8 cellular contexts compared by ENCODE assay signal in genomic region chr7:1054438-1055083, GRCh38. TPM values are rescaled to one million over a fixed set of nuclear protein-coding genes. Genes with fewer than 3 reads are reported as not detected.
DNase-seq lines count a peak whose midpoint lies in the region; ATAC-seq and TF ChIP-seq lines count a peak whose summit lies in the region.
"Had no signal": no experiment of that assay in that cellular context is flagged by ENCODE, and none has a peak within 500 bp of the region (broad histone marks: within the 10 kb centered on the region; RNA-seq: fewer than 3 reads in every experiment).

No MANE protein-coding gene starts in this region.

- H3K27me3 Mint-ChIP-seq in brain = no peaks in the 10 kb centered on the region

- no peak for ATAC-seq in HG02885 (IDR thresholded peaks at IDR 0.05; ENCODE audit: poor library complexity, unreplicated experiment)

- TF ChIP-seq EP300 in stomach (IDR thresholded peaks at IDR 0.05) = no peak

- H3K27ac Mint-ChIP-seq in brain = peak overlapping the region in 4 of 5 experiments; percentile 64 to 89 (median 73)

- no peak for TF ChIP-seq POLR2A in stomach (IDR thresholded peaks at IDR 0.05)

- peak; percentile 68 for DNase-seq in left kidney (ENCODE audit: low read depth, low spot score)
- DNase-seq in stomach = no peak
- DNase-seq in GF-D8 (lab: John Stamatoyannopoulos, UW) = no peak
- no peak for DNase-seq in DMS153 (lab: John Stamatoyannopoulos, UW)
- DNase-seq: NCI-H226 had no signal

- TF ChIP-seq CTCF in HEK293 (tag by site-specific recombination; IDR thresholded peaks at IDR 0.05) (no peak), brain (conservative IDR thresholded peaks at IDR 0.05) (no peak), stomach (IDR thresholded peaks at IDR 0.05) (no peak)

- no peaks in the 10 kb centered on the region for H3K36me3 Mint-ChIP-seq in brain

- POLR2A ChIA-PET in HEK293 (lab: Yijun Ruan, JAX) = interaction anchor here (0.6 kb wide), 1 partner anchor 34 kb away, joined by 4 read pairs; no protein-coding TSS in a partner anchor

- H3K9me3 Mint-ChIP-seq in brain = no peaks in the 10 kb centered on the region

- no peaks in the 10 kb centered on the region for H3K9me3 ChIP-seq in HEK293 (ENCODE audit: control insufficient read depth, insufficient read depth, low read depth, low read length)
- no peaks in the 10 kb centered on the region for H3K9me3 ChIP-seq in stomach

- H3K27me3 ChIP-seq in stomach = no peaks in the 10 kb centered on the region

- intact Hi-C loops in stomach (cut with DNase I; ENCODE audit: low total_unique reads) = no loop called here

- no peak overlapping the region for H3K4me3 ChIP-seq in HEK293 (ENCODE audit: low read depth, low read length)
- H3K4me3 ChIP-seq in stomach = peak overlapping the region; percentile 28 to 55 (median 31)

- H3K36me3 ChIP-seq in HEK293 (ENCODE audit: control insufficient read depth in 2 of 2, insufficient read depth in 1 of 2, low read length in 2 of 2) (peaks cover 0 to 7% of the 10 kb centered on the region in 2 experiments; a peak in 1 of 3 replicates), stomach (peaks cover 0 to 13% (median 12%) of the 10 kb centered on the region in 4 donors)

- peaks cover 62% of the 10 kb centered on the region for H3K4me1 Mint-ChIP-seq in brain

- peak overlapping the region in 3 of 5 experiments; percentile 18 to 53 (median 43) for H3K4me3 Mint-ChIP-seq in brain

- H3K27ac ChIP-seq in HEK293 (ENCODE audit: extremely low read depth, low read depth, low read length) = no peak overlapping the region
- H3K27ac ChIP-seq in stomach = peak overlapping the region; percentile 68 to 93 (median 77)

- CTCF ChIA-PET in HEK293 (lab: Yijun Ruan, JAX) = interaction anchor here (0.8 to 1.7 kb wide), 3 partner anchors 9 to 123 kb away, joined by 3 to 5 read pairs (median 5); no protein-coding TSS in a partner anchor

- H3K4me1 ChIP-seq in HEK293 (ENCODE audit: control insufficient read depth, insufficient read depth, low read length) (no peaks in the 10 kb centered on the region), stomach (peaks cover 54 to 90% (median 89%) of the 10 kb centered on the region in 4 donors)

- WGBS in stomach, 5 donors = 27 to 59% (median 48%) methylated on average over 27 to 37 of the region's 37 CpGs

TF ChIP-seq in HEK293, 187 proteins besides CTCF, POLR2A, EP300 and RAD21:
- TF ChIP-seq GLIS1 (tag by site-specific recombination; IDR thresholded peaks at IDR 0.05) (peak; percentile 83), SP2 (tag by site-specific recombination; IDR thresholded peaks at IDR 0.05) (no peak)

RNA-seq across cellular contexts. Expression of gene GPR146, which starts 10.2 kb away (rescaled TPM):
- polyA plus RNA-seq in brain (ENCODE audit: insufficient read depth, low read depth, low replicate concordance) (10.5 TPM), stomach (10 to 100 TPM in 2 of 3 donors, 1 to 10 TPM in 1; 6.4 to 14.6 (median 10.8) TPM)
- 10 to 100 TPM in 1 of 5 donors, 1 to 10 TPM in 4; 2.0 to 13.6 (median 4.4) TPM for total RNA-seq in stomach

RNA-seq across cellular contexts. Expression of gene GPER1, which starts 33.4 kb away (rescaled TPM):
- 10.9 TPM for polyA plus RNA-seq in brain (ENCODE audit: insufficient read depth, low read depth, low replicate concordance)
- total RNA-seq in stomach = 10 to 100 TPM in 2 of 5 donors, 1 to 10 TPM in 1, under 1 TPM in 1, not detected in 1; 0.58 to 18.3 (median 9.7) TPM
- 10 to 100 TPM; 21.9 to 31.2 (median 26.0) TPM for polyA plus RNA-seq in stomach
